In genomic region chr19:17739121-17739875, GRCh38 we compare ENCODE assay signal across 11 cellular contexts. TPM values are rescaled to one million over a fixed set of nuclear protein-coding genes. Genes with fewer than 3 reads are reported as not detected.
DNase-seq lines count a peak whose midpoint lies in the region; ATAC-seq and TF ChIP-seq lines count a peak whose summit lies in the region.
"Had no signal": no experiment of that assay in that cellular context is flagged by ENCODE, and none has a peak within 500 bp of the region (broad histone marks: within the 10 kb centered on the region; RNA-seq: fewer than 3 reads in every experiment).

No MANE protein-coding gene starts in this region.

- peaks cover 0 to 44% (median 19%) of the 10 kb centered on the region in 6 donors for H3K36me3 ChIP-seq in spleen

- no peak overlapping the region for H3K4me3 Mint-ChIP-seq in activated CD8-positive, alpha-beta T cell treated with anti-CD3 and anti-CD28 coated beads, Interleukin-2, amount 10 ng/mL, durations not matched to agents 7 days and 5 days
- no peak overlapping the region for H3K4me3 Mint-ChIP-seq in activated CD8-positive, alpha-beta T cell treated with anti-CD3 and anti-CD28 coated beads for 36 hours
- no peak overlapping the region for H3K4me3 Mint-ChIP-seq in brain

- H3K27me3 ChIP-seq in spleen (replicated peaks in 1 of 7) = no peaks in the 10 kb centered on the region
- H3K27me3 ChIP-seq: body of pancreas, gastroesophageal sphincter had no signal

- DNase-seq in activated CD8-positive, alpha-beta T cell treated with anti-CD3 and anti-CD28 coated beads, Interleukin-2, amount 10 ng/mL, durations not matched to agents 7 days and 5 days = no peak
- no peak for DNase-seq in activated CD8-positive, alpha-beta T cell treated with anti-CD3 and anti-CD28 coated beads for 36 hours
- peak; percentile 17 for DNase-seq in NCI-H1694 treated with DMSO at 0.1 percent for 48 hours (lab: John Stamatoyannopoulos, UW)
- peak; percentile 88 for DNase-seq in spleen
- no peak for DNase-seq in activated CD4-positive, alpha-beta T cell treated with anti-CD3 and anti-CD28 coated beads, Interleukin-2, amount 50 U/mL, for 1 hour
- no peak for DNase-seq in SHP77 (lab: John Stamatoyannopoulos, UW)

- POLR2A ChIA-PET in activated CD8-positive, alpha-beta T cell treated with anti-CD3 and anti-CD28 coated beads, Interleukin-2, amount 10 ng/mL, durations not matched to agents 7 days and 5 days (lab: Charles Lee) = interaction anchor here (1.9 kb wide), 1 partner anchor 12 kb away, joined by 5 read pairs; the partner anchor contains the start of gene FCHO1
- POLR2A ChIA-PET in activated CD8-positive, alpha-beta T cell treated with anti-CD3 and anti-CD28 coated beads for 36 hours (lab: Charles Lee) = interaction anchor here (1.0 to 3.6 kb wide), 3 partner anchors 13 to 110 kb away, joined by 3 to 32 read pairs (median 4); partner anchors contain the start of gene FCHO1

- no peaks in the 10 kb centered on the region for H3K9me3 Mint-ChIP-seq in activated CD8-positive, alpha-beta T cell treated with anti-CD3 and anti-CD28 coated beads, Interleukin-2, amount 10 ng/mL, durations not matched to agents 7 days and 5 days (ENCODE audit: insufficient read depth)
- H3K9me3 Mint-ChIP-seq in activated CD8-positive, alpha-beta T cell treated with anti-CD3 and anti-CD28 coated beads for 36 hours = no peaks in the 10 kb centered on the region
- H3K9me3 Mint-ChIP-seq in brain = peaks cover 0 to 21% (median 9%) of the 10 kb centered on the region in 5 experiments

- H3K9me3 ChIP-seq in spleen = no peaks in the 10 kb centered on the region
- H3K9me3 ChIP-seq: body of pancreas, gastroesophageal sphincter had no signal

- no peaks in the 10 kb centered on the region for H3K27me3 Mint-ChIP-seq in activated CD8-positive, alpha-beta T cell treated with anti-CD3 and anti-CD28 coated beads, Interleukin-2, amount 10 ng/mL, durations not matched to agents 7 days and 5 days (ENCODE audit: low read depth)
- H3K27me3 Mint-ChIP-seq in activated CD8-positive, alpha-beta T cell treated with anti-CD3 and anti-CD28 coated beads for 36 hours = no peaks in the 10 kb centered on the region
- H3K27me3 Mint-ChIP-seq in brain = peaks cover 3% of the 10 kb centered on the region

- no peak overlapping the region for H3K4me3 ChIP-seq in spleen
- H3K4me3 ChIP-seq: body of pancreas, gastroesophageal sphincter had no signal

- H3K4me1 ChIP-seq in spleen = peaks cover 0 to 30% (median 17%) of the 10 kb centered on the region in 6 donors
- H3K4me1 ChIP-seq: body of pancreas, gastroesophageal sphincter had no signal

- H3K27ac ChIP-seq in spleen = peak overlapping the region in 5 of 8 donors; percentile 12 to 68 (median 50)
- H3K27ac ChIP-seq: body of pancreas, gastroesophageal sphincter had no signal

- peaks cover 1% of the 10 kb centered on the region for H3K4me1 Mint-ChIP-seq in activated CD8-positive, alpha-beta T cell treated with anti-CD3 and anti-CD28 coated beads, Interleukin-2, amount 10 ng/mL, durations not matched to agents 7 days and 5 days (ENCODE audit: low read depth)
- H3K4me1 Mint-ChIP-seq in activated CD8-positive, alpha-beta T cell treated with anti-CD3 and anti-CD28 coated beads for 36 hours (ENCODE audit: low read depth) = peaks cover 10% of the 10 kb centered on the region
- H3K4me1 Mint-ChIP-seq in brain = peaks cover 12% of the 10 kb centered on the region

- H3K27ac Mint-ChIP-seq in activated CD8-positive, alpha-beta T cell treated with anti-CD3 and anti-CD28 coated beads, Interleukin-2, amount 10 ng/mL, durations not matched to agents 7 days and 5 days = peak overlapping the region; percentile 49
- H3K27ac Mint-ChIP-seq in activated CD8-positive, alpha-beta T cell treated with anti-CD3 and anti-CD28 coated beads for 36 hours = no peak overlapping the region
- peak overlapping the region in 3 of 5 experiments; percentile 40 to 69 (median 60) for H3K27ac Mint-ChIP-seq in brain

- ATAC-seq in activated CD8-positive, alpha-beta T cell treated with anti-CD3 and anti-CD28 coated beads, Interleukin-2, amount 10 ng/mL, durations not matched to agents 7 days and 5 days = no peak
- ATAC-seq in activated CD8-positive, alpha-beta T cell treated with anti-CD3 and anti-CD28 coated beads for 36 hours = no peak
- no peak for ATAC-seq in HG03196 (IDR thresholded peaks at IDR 0.05; ENCODE audit: unreplicated experiment)
- ATAC-seq: body of pancreas, gastroesophageal sphincter had no signal

- no peak for TF ChIP-seq CTCF in activated CD8-positive, alpha-beta T cell treated with anti-CD3 and anti-CD28 coated beads for 36 hours (IDR thresholded peaks at IDR 0.05)
- no peak for TF ChIP-seq CTCF in brain (conservative IDR thresholded peaks at IDR 0.05)
- no peak for TF ChIP-seq CTCF in spleen (IDR thresholded peaks at IDR 0.05 in 8 of 11, conservative IDR thresholded peaks at IDR 0.05 in 3 of 11)

- no peak for TF ChIP-seq POLR2A in spleen (IDR thresholded peaks at IDR 0.05)

- H3K36me3 Mint-ChIP-seq in activated CD8-positive, alpha-beta T cell treated with anti-CD3 and anti-CD28 coated beads, Interleukin-2, amount 10 ng/mL, durations not matched to agents 7 days and 5 days (ENCODE audit: low read depth) = peaks cover 26% of the 10 kb centered on the region
- peaks cover 3% of the 10 kb centered on the region for H3K36me3 Mint-ChIP-seq in activated CD8-positive, alpha-beta T cell treated with anti-CD3 and anti-CD28 coated beads for 36 hours (ENCODE audit: low read depth)
- peaks cover 66% of the 10 kb centered on the region for H3K36me3 Mint-ChIP-seq in brain

- intact Hi-C loops in activated CD8-positive, alpha-beta T cell treated with anti-CD3 and anti-CD28 coated beads for 36 hours (cut with micrococcal nuclease) = no loop called here
- intact Hi-C loops in spleen (cut with DNase I; ENCODE audit: low total_unique reads) = no loop called here

- CTCF ChIA-PET in activated CD8-positive, alpha-beta T cell treated with anti-CD3 and anti-CD28 coated beads, Interleukin-2, amount 10 ng/mL, durations not matched to agents 7 days and 5 days (lab: Charles Lee) = interaction anchor here (1.8 kb wide), 1 partner anchor 120 kb away, joined by 4 read pairs; the partner anchor contains the start of gene RPL18A
- CTCF ChIA-PET in activated CD8-positive, alpha-beta T cell treated with anti-CD3 and anti-CD28 coated beads for 36 hours (lab: Charles Lee) = interaction anchor here (1.3 kb wide), 1 partner anchor 35 kb away, joined by 3 read pairs; no protein-coding TSS in a partner anchor

- 55 to 66% (median 63%) methylated on average over 18 of the region's 18 CpGs for WGBS in spleen, 5 donors

RNA-seq across cellular contexts. Expression of gene FCHO1, which starts 12.0 kb away (rescaled TPM):
- 10 to 100 TPM; 55.0 to 58.1 TPM for total RNA-seq in activated CD8-positive, alpha-beta T cell treated with anti-CD3 and anti-CD28 coated beads, Interleukin-2, amount 10 ng/mL, durations not matched to agents 7 days and 5 days
- 10 to 100 TPM; 36.9 to 38.3 TPM for total RNA-seq in activated CD8-positive, alpha-beta T cell treated with anti-CD3 and anti-CD28 coated beads for 36 hours
- polyA plus RNA-seq in brain (ENCODE audit: insufficient read depth, low read depth, low replicate concordance) (18.4 TPM), spleen (10 to 100 TPM; 11.3 to 20.3 (median 15.3) TPM)
- total RNA-seq in spleen = 10 to 100 TPM; 19.7 to 48.3 (median 34.5) TPM

RNA-seq across cellular contexts. Expression of gene MAP1S, which starts 20.0 kb away (rescaled TPM):
- 10 to 100 TPM; 79.0 to 83.8 TPM for total RNA-seq in activated CD8-positive, alpha-beta T cell treated with anti-CD3 and anti-CD28 coated beads, Interleukin-2, amount 10 ng/mL, durations not matched to agents 7 days and 5 days
- 10 to 100 TPM; 53.8 to 54.7 TPM for total RNA-seq in activated CD8-positive, alpha-beta T cell treated with anti-CD3 and anti-CD28 coated beads for 36 hours
- 102 TPM for polyA plus RNA-seq in brain (ENCODE audit: insufficient read depth, low read depth, low replicate concordance)
- 10 to 100 TPM; 33.4 to 63.1 (median 45.6) TPM for total RNA-seq in spleen
- 10 to 100 TPM; 15.0 to 15.9 (median 15.0) TPM for polyA plus RNA-seq in spleen

RNA-seq across cellular contexts. Expression of gene UNC13A, which starts 51.1 kb away (rescaled TPM):
- total RNA-seq in activated CD8-positive, alpha-beta T cell treated with anti-CD3 and anti-CD28 coated beads, Interleukin-2, amount 10 ng/mL, durations not matched to agents 7 days and 5 days = under 1 TPM; 0.03 TPM
- total RNA-seq in activated CD8-positive, alpha-beta T cell treated with anti-CD3 and anti-CD28 coated beads for 36 hours = not detected
- polyA plus RNA-seq in brain (ENCODE audit: insufficient read depth, low read depth, low replicate concordance) (12.9 TPM), spleen (1 to 10 TPM in 2 of 3 donors, under 1 TPM in 1; 0.73 to 6.2 (median 1.7) TPM)
- 10 to 100 TPM in 1 of 7 donors, 1 to 10 TPM in 6; 2.9 to 10.7 (median 5.1) TPM for total RNA-seq in spleen

RNA-seq across cellular contexts. Expression of gene B3GNT3, which starts 55.6 kb away (rescaled TPM):
- under 1 TPM in 1 of 2 experiments, not detected in 1; 0.13 TPM for total RNA-seq in activated CD8-positive, alpha-beta T cell treated with anti-CD3 and anti-CD28 coated beads, Interleukin-2, amount 10 ng/mL, durations not matched to agents 7 days and 5 days
- under 1 TPM in 1 of 2 experiments, not detected in 1; 0.20 TPM for total RNA-seq in activated CD8-positive, alpha-beta T cell treated with anti-CD3 and anti-CD28 coated beads for 36 hours
- polyA plus RNA-seq in brain (ENCODE audit: insufficient read depth, low read depth, low replicate concordance) (not detected), spleen (under 1 TPM in 2 of 3 donors, not detected in 1; 0.05 to 0.16 TPM)
- total RNA-seq in spleen = 1 to 10 TPM in 2 of 7 donors, under 1 TPM in 3, not detected in 2; 0.36 to 1.6 (median 0.88) TPM
- polyA plus RNA-seq: neural cell had no signal

Comparison
In these comparisons a context has a peak if more than half of its experiments do, and no peak if none do; other contexts are left out.
1. DNase-seq: peak in NCI-H1694 treated with DMSO at 0.1 percent for 48 hours (single experiment) and spleen (single experiment); none in activated CD8-positive, alpha-beta T cell treated with anti-CD3 and anti-CD28 coated beads, Interleukin-2, amount 10 ng/mL, durations not matched to agents 7 days and 5 days (single experiment), activated CD8-positive, alpha-beta T cell treated with anti-CD3 and anti-CD28 coated beads for 36 hours (single experiment), activated CD4-positive, alpha-beta T cell treated with anti-CD3 and anti-CD28 coated beads, Interleukin-2, amount 50 U/mL, for 1 hour (single experiment) and SHP77 (0 of 2).